11 cellular contexts compared by ENCODE assay signal in genomic region chr2:122643725-122644329, GRCh38.
DNase-seq lines count a peak whose midpoint lies in the region; ATAC-seq and TF ChIP-seq lines count a peak whose summit lies in the region.
"Had no signal": no experiment of that assay in that cellular context is flagged by ENCODE, and none has a peak within 500 bp of the region (broad histone marks: within the 10 kb centered on the region; RNA-seq: fewer than 3 reads in every experiment).

No MANE protein-coding gene starts in this region.

- H3K9me3 ChIP-seq in MG63, result no peaks in the 10 kb centered on the region; the same call in 1 of the 2 replicates
- H3K9me3 ChIP-seq: sigmoid colon had no signal

- no peaks in the 10 kb centered on the region for H3K36me3 ChIP-seq in MG63
- H3K36me3 ChIP-seq: sigmoid colon had no signal

- TF ChIP-seq CTCF in fibroblast of villous mesenchyme (IDR thresholded peaks at IDR 0.05; ENCODE audit: insufficient read depth, low read depth, low read length), result no peak

- DNase-seq in Ammon's horn (ENCODE audit: low spot score) (peak; percentile 32), MG63 (peak; percentile 71), RPMI7951 (ENCODE audit: low read depth) (peak; percentile 60), fibroblast of villous mesenchyme (ENCODE audit: low read depth) (peak; percentile 86), iPS-NIHi11 (ENCODE audit: low spot score) (no peak), ureter (ENCODE audit: low spot score) (no peak), OCI-M2 (lab: John Stamatoyannopoulos, UW; ENCODE audit: unreplicated experiment) (no peak)
- DNase-seq: activated naive CD4-positive, alpha-beta T cell treated with anti-CD3 and anti-CD28 coated beads, Interleukin-2, amount 50 U/mL, for 16 hours; sigmoid colon; T-helper 17 cell had no signal

- no peaks in the 10 kb centered on the region for H3K27me3 ChIP-seq in MG63
- H3K27me3 ChIP-seq: sigmoid colon had no signal

- ATAC-seq in HG03520 (IDR thresholded peaks at IDR 0.05; ENCODE audit: unreplicated experiment), result no peak
- ATAC-seq: T-helper 17 cell had no signal

- H3K4me3 ChIP-seq in MG63 (no peak overlapping the region), fibroblast of villous mesenchyme (ENCODE audit: low read depth, low read length) (no peak overlapping the region)
- H3K4me3 ChIP-seq: sigmoid colon had no signal

Comparison
In these comparisons a context has a peak if more than half of its experiments do, and no peak if none do; other contexts are left out.
1. DNase-seq: peak in Ammon's horn (single experiment), MG63 (single experiment), RPMI7951 (single experiment) and fibroblast of villous mesenchyme (single experiment); none in iPS-NIHi11 (single experiment), ureter (single experiment) and OCI-M2 (single experiment).